In genomic region chr2:216235462-216235861, GRCh38 we compare ENCODE assay signal across 20 cellular contexts.
"Had no signal": no experiment of that assay in that cellular context is flagged by ENCODE, and none has a peak within 500 bp of the region (broad histone marks: within the 10 kb centered on the region; RNA-seq: fewer than 3 reads in every experiment).

No MANE protein-coding gene starts in this region.

- H3K4me1 ChIP-seq: colonic mucosa, foreskin keratinocyte, pancreas, sigmoid colon had no signal

- H3K9me3 ChIP-seq: colonic mucosa, pancreas had no signal

- H3K4me3 ChIP-seq: colonic mucosa, hepatocyte, pancreas, sigmoid colon, thoracic aorta had no signal

- H3K79me2 ChIP-seq: hepatocyte had no signal

- H3K27ac ChIP-seq: brain microvascular endothelial cell, colonic mucosa, epithelial cell of prostate, foreskin keratinocyte, hepatocyte, pancreas, sigmoid colon, thoracic aorta had no signal

- H2AFZ ChIP-seq: hepatocyte had no signal

- H3K36me3 ChIP-seq: brain microvascular endothelial cell, colonic mucosa, pancreas, sigmoid colon, thoracic aorta had no signal

- DNase-seq: activated CD4-positive, alpha-beta T cell treated with anti-CD3 and anti-CD28 coated beads for 36 hours; activated CD8-positive, alpha-beta memory T cell treated with anti-CD3 and anti-CD28 coated beads, Interleukin-2, amount 50 U/mL, for 4 hours; activated effector memory CD4-positive, alpha-beta T cell treated with anti-CD3 and anti-CD28 coated beads, Interleukin-2, amount 50 U/mL, for 16 hours; activated naive CD4-positive, alpha-beta T cell treated with anti-CD3 and anti-CD28 coated beads, Interleukin-2, amount 50 U/mL, for 16 hours; activated T-cell treated with anti-CD3 and anti-CD28 coated beads, Interleukin-2, amount 50 U/mL, for 48 hours; aorta; brain microvascular endothelial cell; central memory CD4-positive, alpha-beta T cell; colonic mucosa; endodermal cell; foreskin keratinocyte; left cardiac atrium; mesendoderm; naive thymus-derived CD8-positive, alpha-beta T cell; pancreas; sigmoid colon; stimulated activated CD4-positive, alpha-beta T cell treated with anti-CD3 and anti-CD28 coated beads, Interleukin-4, amount 100 ng/mL, for 4 hours had no signal

- H3K4me2 ChIP-seq: hepatocyte had no signal
